ENCODE assay signal across 8 cellular contexts in the genomic region with DNA sequence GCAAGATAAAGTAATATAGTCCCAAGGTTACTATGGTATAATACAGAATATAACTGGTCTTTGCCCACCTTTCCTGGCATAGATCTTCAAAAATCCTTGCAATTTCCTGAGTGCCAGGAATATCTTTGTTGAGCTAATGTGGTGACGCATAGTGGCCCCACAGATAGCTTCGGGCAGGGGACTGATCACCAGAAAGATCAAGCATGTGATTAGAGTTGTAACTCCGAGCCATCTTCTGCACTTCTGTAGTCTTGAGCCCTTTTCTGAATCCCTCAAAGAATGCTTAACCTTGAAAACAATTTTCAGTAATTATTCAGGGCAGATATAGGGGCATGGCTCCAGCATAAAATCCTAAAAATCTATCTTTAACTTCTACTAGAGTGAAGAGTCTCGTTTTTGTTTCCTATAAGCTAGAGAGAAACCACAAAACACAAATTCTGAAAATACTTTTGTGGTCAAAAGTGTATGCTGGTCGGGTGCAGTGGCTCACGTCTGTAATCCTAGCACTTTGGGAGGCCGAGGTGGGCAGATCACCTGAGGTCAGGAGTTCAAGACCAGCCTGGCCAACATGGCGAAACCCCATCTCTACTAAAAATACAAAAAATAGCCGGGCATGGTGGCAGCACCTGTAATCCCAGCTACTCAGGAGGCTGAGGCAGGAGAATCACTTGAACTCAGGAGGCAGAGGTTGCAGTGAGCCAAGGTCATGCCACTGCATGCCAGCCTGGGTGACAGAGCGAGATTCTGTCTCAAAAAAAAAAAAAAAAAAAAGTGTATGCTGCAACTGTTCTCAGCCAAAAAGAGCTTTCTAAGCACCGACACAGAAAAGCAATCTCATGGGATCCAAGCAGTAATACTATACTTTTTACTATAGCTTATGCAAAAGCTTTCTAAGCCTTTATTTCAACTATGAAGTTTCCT.
DNase-seq lines count a peak whose midpoint lies in the region; ATAC-seq, FAIRE-seq and TF ChIP-seq lines count a peak whose summit lies in the region.
"Not testable (repeated sequence)": the region's sequence is repeated elsewhere in the genome, so short reads cannot be mapped to it uniquely, and the experiment has no call there.

No MANE protein-coding gene starts in this region.

- BruUV-seq in MCF 10A (replicated peaks; lab: Mats Ljungman, UMichigan), result not testable (repeated sequence)

- H3K27me3 ChIP-seq in DOHH2 (ENCODE audit: control insufficient read depth, low read length); keratinocyte (ENCODE audit: control insufficient read depth, extremely low read depth, insufficient read depth, low read length): not testable (repeated sequence)

- H3K9me1 ChIP-seq in keratinocyte (ENCODE audit: control insufficient read depth, extremely low read depth, insufficient read depth, low read length), result not testable (repeated sequence)

- H4K20me1 ChIP-seq in DOHH2 (ENCODE audit: control insufficient read depth, insufficient read depth, low read depth, low read length); keratinocyte (ENCODE audit: control insufficient read depth, extremely low read depth, insufficient read depth, low read length): not testable (repeated sequence)

- H3K27ac ChIP-seq in DOHH2 (ENCODE audit: low read depth, low read length); keratinocyte (ENCODE audit: control insufficient read depth, insufficient read depth, low read length): not testable (repeated sequence)

- intact Hi-C loops in MCF 10A (cut with micrococcal nuclease), result not testable (repeated sequence)

- dilution Hi-C loops in keratinocyte (cut with MboI; ENCODE audit: extremely low pct_ligation_motif_present, low sequenced_read_pairs), result not testable (repeated sequence)

- DNase-seq in HTR-8/SVneo (ENCODE audit: insufficient read length, low spot score) (peak; percentile 67), RPMI7951 (ENCODE audit: low read depth) (peak; percentile 81), MCF 10A (ENCODE audit: unreplicated experiment) (peak; percentile 75)
- DNase-seq in activated CD8-positive, alpha-beta T cell treated with anti-CD3 and anti-CD28 coated beads, Interleukin-2, amount 10 ng/mL, durations not matched to agents 7 days and 5 days, result peak; percentile 18
- not testable (repeated sequence) for DNase-seq in keratinocyte (ENCODE audit: low read depth, low spot score)

- peaks cover 16% of the 10 kb centered on the region for H3K4me1 ChIP-seq in DOHH2 (ENCODE audit: control insufficient read depth, low read length)
- peaks cover 16% of the 10 kb centered on the region for H3K4me1 ChIP-seq in keratinocyte (ENCODE audit: control insufficient read depth, extremely low read depth, insufficient read depth, low read length)

- H3K27me3 Mint-ChIP-seq in activated CD8-positive, alpha-beta T cell treated with anti-CD3 and anti-CD28 coated beads, Interleukin-2, amount 10 ng/mL, durations not matched to agents 7 days and 5 days (ENCODE audit: low read depth); MCF 10A (ENCODE audit: insufficient read depth, unreplicated experiment); stimulated activated memory B cell treated with anti-CD40 and anti-IgM and Interleukin-4, amounts not matched to agents 10 μg/mL and 1 μg/mL and 100 μg/mL, for 72 hours: not testable (repeated sequence)

- not testable (repeated sequence) for TF ChIP-seq CTCF in DOHH2 (IDR thresholded peaks at IDR 0.05; ENCODE audit: low read depth, low read length, poor library complexity, severe bottlenecking); MCF 10A (IDR thresholded peaks at IDR 0.05; ENCODE audit: unreplicated experiment); keratinocyte (optimal IDR thresholded peaks at IDR 0.05 in 1 of 3, IDR thresholded peaks at IDR 0.05 in 1 of 3, conservative IDR thresholded peaks at IDR 0.05 in 1 of 3; ENCODE audit: extremely low read depth in 1 of 3, insufficient read depth in 2 of 3, low read length in 3 of 3)

- H3K9me2 ChIP-seq in DOHH2 (replicated peaks; ENCODE audit: control insufficient read depth, low read length), result not testable (repeated sequence)

- H3K4me2 ChIP-seq in DOHH2 (ENCODE audit: low read length), result peak overlapping the region; percentile 5; the same call in 1 of the 2 replicates
- not testable (repeated sequence) for H3K4me2 ChIP-seq in keratinocyte (ENCODE audit: control insufficient read depth, extremely low read depth, insufficient read depth, low read depth, low read length)

- H2AFZ ChIP-seq in keratinocyte (ENCODE audit: control insufficient read depth, low read length), result not testable (repeated sequence)

- H3K79me2 ChIP-seq in DOHH2 (ENCODE audit: control insufficient read depth, low read length); keratinocyte (ENCODE audit: control insufficient read depth, insufficient read depth, low read length): not testable (repeated sequence)

- peak; percentile 23 for ATAC-seq in GM21423 (IDR thresholded peaks at IDR 0.05; ENCODE audit: unreplicated experiment)
- ATAC-seq in activated CD8-positive, alpha-beta T cell treated with anti-CD3 and anti-CD28 coated beads, Interleukin-2, amount 10 ng/mL, durations not matched to agents 7 days and 5 days; stimulated activated memory B cell treated with anti-CD40 and anti-IgM and Interleukin-4, amounts not matched to agents 10 μg/mL and 1 μg/mL and 100 μg/mL, for 72 hours: not testable (repeated sequence)

- FAIRE-seq in HTR-8/SVneo (lab: Jason Lieb, UNC), result not testable (repeated sequence)
- peak; percentile 26 for FAIRE-seq in keratinocyte (lab: Jason Lieb, UNC)

- POLR2A ChIA-PET in activated CD8-positive, alpha-beta T cell treated with anti-CD3 and anti-CD28 coated beads, Interleukin-2, amount 10 ng/mL, durations not matched to agents 7 days and 5 days (lab: Charles Lee), result interaction anchor here (0.7 kb wide), 1 partner anchor 29 kb away, joined by 4 read pairs; no protein-coding TSS in a partner anchor
- POLR2A ChIA-PET in MCF 10A (lab: Yijun Ruan, JAX), result interaction anchor here (0.6 to 2.1 kb wide), 7 partner anchors 12 to 139 kb away, joined by 3 to 6 read pairs (median 3); a partner anchor contains a TSS

- not testable (repeated sequence) for H3F3A ChIP-seq in DOHH2 (ENCODE audit: control insufficient read depth, insufficient read depth)

- peaks cover 49% of the 10 kb centered on the region for H3K36me3 Mint-ChIP-seq in activated CD8-positive, alpha-beta T cell treated with anti-CD3 and anti-CD28 coated beads, Interleukin-2, amount 10 ng/mL, durations not matched to agents 7 days and 5 days (ENCODE audit: low read depth)
- H3K36me3 Mint-ChIP-seq in MCF 10A (ENCODE audit: insufficient read depth, unreplicated experiment), result peaks cover 84% of the 10 kb centered on the region
- H3K36me3 Mint-ChIP-seq in stimulated activated memory B cell treated with anti-CD40 and anti-IgM and Interleukin-4, amounts not matched to agents 10 μg/mL and 1 μg/mL and 100 μg/mL, for 72 hours, result peaks cover 52% of the 10 kb centered on the region

- peak overlapping the region; percentile 37 for H3K27ac Mint-ChIP-seq in activated CD8-positive, alpha-beta T cell treated with anti-CD3 and anti-CD28 coated beads, Interleukin-2, amount 10 ng/mL, durations not matched to agents 7 days and 5 days
- H3K27ac Mint-ChIP-seq in MCF 10A (ENCODE audit: low read depth, unreplicated experiment), result peak overlapping the region; percentile 5
- H3K27ac Mint-ChIP-seq in stimulated activated memory B cell treated with anti-CD40 and anti-IgM and Interleukin-4, amounts not matched to agents 10 μg/mL and 1 μg/mL and 100 μg/mL, for 72 hours, result peak overlapping the region; percentile 65

- H3K36me3 ChIP-seq in DOHH2 (ENCODE audit: control insufficient read depth, low read length), result peaks cover 30% of the 10 kb centered on the region
- H3K36me3 ChIP-seq in keratinocyte (ENCODE audit: control insufficient read depth in 2 of 2, extremely low read depth in 1 of 2, insufficient read depth in 2 of 2, low read length in 2 of 2), result not testable (repeated sequence)

- H3K4me3 ChIP-seq in DOHH2 (ENCODE audit: low read length); keratinocyte (ENCODE audit: control insufficient read depth in 2 of 3, extremely low read depth in 1 of 3, insufficient read depth in 2 of 3, low read depth in 1 of 3, low read length in 3 of 3): not testable (repeated sequence)

- H3K9ac ChIP-seq in keratinocyte (ENCODE audit: control insufficient read depth, extremely low read depth, insufficient read depth, low read length), result not testable (repeated sequence)

- CTCF ChIA-PET in activated CD8-positive, alpha-beta T cell treated with anti-CD3 and anti-CD28 coated beads, Interleukin-2, amount 10 ng/mL, durations not matched to agents 7 days and 5 days (lab: Charles Lee), result interaction anchor here (1.2 kb wide), 2 partner anchors 22 to 151 kb away, joined by 3 to 5 read pairs; no protein-coding TSS in a partner anchor
- CTCF ChIA-PET in MCF 10A (lab: Yijun Ruan, JAX), result interaction anchor here (0.6 to 1.0 kb wide), 5 partner anchors 20 to 1514 kb away, joined by 3 to 4 read pairs (median 3); no protein-coding TSS in a partner anchor

- peaks cover 37% of the 10 kb centered on the region for H3K4me1 Mint-ChIP-seq in activated CD8-positive, alpha-beta T cell treated with anti-CD3 and anti-CD28 coated beads, Interleukin-2, amount 10 ng/mL, durations not matched to agents 7 days and 5 days (ENCODE audit: low read depth)
- not testable (repeated sequence) for H3K4me1 Mint-ChIP-seq in MCF 10A (ENCODE audit: insufficient read depth, unreplicated experiment); stimulated activated memory B cell treated with anti-CD40 and anti-IgM and Interleukin-4, amounts not matched to agents 10 μg/mL and 1 μg/mL and 100 μg/mL, for 72 hours

- H3K9me3 Mint-ChIP-seq in activated CD8-positive, alpha-beta T cell treated with anti-CD3 and anti-CD28 coated beads, Interleukin-2, amount 10 ng/mL, durations not matched to agents 7 days and 5 days (ENCODE audit: insufficient read depth); MCF 10A (ENCODE audit: unreplicated experiment); stimulated activated memory B cell treated with anti-CD40 and anti-IgM and Interleukin-4, amounts not matched to agents 10 μg/mL and 1 μg/mL and 100 μg/mL, for 72 hours: not testable (repeated sequence)

- H3K9me3 ChIP-seq in DOHH2 (ENCODE audit: control insufficient read depth, insufficient read depth, low read length); keratinocyte (ENCODE audit: control insufficient read depth, low read depth, low read length): not testable (repeated sequence)

- not testable (repeated sequence) for H3K4me3 Mint-ChIP-seq in activated CD8-positive, alpha-beta T cell treated with anti-CD3 and anti-CD28 coated beads, Interleukin-2, amount 10 ng/mL, durations not matched to agents 7 days and 5 days; MCF 10A (ENCODE audit: unreplicated experiment); stimulated activated memory B cell treated with anti-CD40 and anti-IgM and Interleukin-4, amounts not matched to agents 10 μg/mL and 1 μg/mL and 100 μg/mL, for 72 hours

Comparison
In these comparisons a context has a peak if more than half of its experiments do, and no peak if none do; other contexts are left out.
1. H3K27ac Mint-ChIP-seq: peak in every context shown above with its lines; median percentile 65 in stimulated activated memory B cell treated with anti-CD40 and anti-IgM and Interleukin-4, amounts not matched to agents 10 μg/mL and 1 μg/mL and 100 μg/mL, for 72 hours; 37 in activated CD8-positive, alpha-beta T cell treated with anti-CD3 and anti-CD28 coated beads, Interleukin-2, amount 10 ng/mL, durations not matched to agents 7 days and 5 days; 5 in MCF 10A.